Comparison of ENCODE assay signal across 13 cellular contexts in the genomic region with DNA sequence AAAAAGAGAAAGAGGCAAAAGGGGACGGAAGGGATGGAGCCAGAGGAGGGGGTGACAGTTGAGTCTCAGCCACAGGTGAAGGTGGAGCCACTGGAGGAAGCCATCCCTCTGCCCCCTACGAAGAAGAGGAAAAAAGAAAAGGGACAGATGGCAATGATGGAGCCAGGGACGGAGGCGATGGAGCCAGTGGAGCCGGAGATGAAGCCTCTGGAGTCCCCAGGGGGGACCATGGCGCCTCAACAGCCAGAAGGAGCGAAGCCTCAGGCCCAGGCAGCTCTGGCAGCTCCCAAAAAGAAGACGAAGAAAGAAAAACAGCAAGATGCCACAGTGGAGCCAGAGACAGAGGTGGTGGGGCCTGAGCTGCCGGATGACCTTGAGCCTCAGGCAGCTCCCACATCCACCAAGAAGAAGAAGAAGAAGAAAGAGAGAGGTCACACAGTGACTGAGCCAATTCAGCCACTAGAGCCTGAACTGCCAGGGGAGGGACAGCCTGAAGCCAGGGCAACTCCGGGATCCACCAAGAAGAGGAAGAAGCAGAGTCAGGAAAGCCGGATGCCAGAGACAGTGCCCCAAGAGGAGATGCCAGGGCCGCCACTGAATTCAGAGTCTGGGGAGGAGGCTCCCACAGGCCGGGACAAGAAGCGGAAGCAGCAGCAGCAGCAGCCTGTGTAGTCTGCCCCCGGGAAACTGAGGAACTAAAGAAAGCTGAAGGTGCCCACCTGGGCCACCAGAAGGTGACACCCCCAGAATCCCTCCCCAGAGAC. TPM values are rescaled to one million over a fixed set of nuclear protein-coding genes. Genes with fewer than 3 reads are reported as not detected.
DNase-seq lines count a peak whose midpoint lies in the region; ATAC-seq and TF ChIP-seq lines count a peak whose summit lies in the region.
"Had no signal": no experiment of that assay in that cellular context is flagged by ENCODE, and none has a peak within 500 bp of the region (broad histone marks: within the 10 kb centered on the region; RNA-seq: fewer than 3 reads in every experiment).

No MANE protein-coding gene starts in this region.

- H3K27me3 ChIP-seq in right atrium auricular region (no peaks in the 10 kb centered on the region), testis (no peaks in the 10 kb centered on the region)

- ATAC-seq in left ventricle myocardium superior, result no peak
- ATAC-seq in activated T-helper 17 cell treated with anti-CD3 and anti-CD28 coated beads, Interleukin-2, amount 50 U/mL, for 72 hours (replicated peaks), result no peak
- ATAC-seq: natural killer cell had no signal

- H3K4me1 Mint-ChIP-seq in activated T-helper 17 cell treated with anti-CD3 and anti-CD28 coated beads, Interleukin-2, amount 50 U/mL, for 72 hours, result peaks cover 24% of the 10 kb centered on the region
- peaks cover 28% of the 10 kb centered on the region for H3K4me1 Mint-ChIP-seq in activated T-helper 2 cell treated with anti-CD3 and anti-CD28 coated beads, Interferon-gamma antibody, Interleukin-2, Interleukin-4, amounts not matched to agents 10 μg/mL and 5 μg/mL and 100 μg/mL, durations not matched to agents 14 hours and 24 hours and 36 hours (ENCODE audit: low read depth)

- no peaks in the 10 kb centered on the region for H3K9me3 Mint-ChIP-seq in activated T-helper 17 cell treated with anti-CD3 and anti-CD28 coated beads, Interleukin-2, amount 50 U/mL, for 72 hours
- no peaks in the 10 kb centered on the region for H3K9me3 Mint-ChIP-seq in activated T-helper 2 cell treated with anti-CD3 and anti-CD28 coated beads, Interferon-gamma antibody, Interleukin-2, Interleukin-4, amounts not matched to agents 10 μg/mL and 5 μg/mL and 100 μg/mL, durations not matched to agents 14 hours and 24 hours and 36 hours
- H3K9me3 Mint-ChIP-seq: natural killer cell had no signal

- peaks cover 8% of the 10 kb centered on the region for H3K27me3 Mint-ChIP-seq in activated T-helper 17 cell treated with anti-CD3 and anti-CD28 coated beads, Interleukin-2, amount 50 U/mL, for 72 hours
- peaks cover 1% of the 10 kb centered on the region for H3K27me3 Mint-ChIP-seq in activated T-helper 2 cell treated with anti-CD3 and anti-CD28 coated beads, Interferon-gamma antibody, Interleukin-2, Interleukin-4, amounts not matched to agents 10 μg/mL and 5 μg/mL and 100 μg/mL, durations not matched to agents 14 hours and 24 hours and 36 hours (ENCODE audit: low read depth)

- no peak overlapping the region for H3K4me3 Mint-ChIP-seq in activated T-helper 17 cell treated with anti-CD3 and anti-CD28 coated beads, Interleukin-2, amount 50 U/mL, for 72 hours
- no peak overlapping the region for H3K4me3 Mint-ChIP-seq in activated T-helper 2 cell treated with anti-CD3 and anti-CD28 coated beads, Interferon-gamma antibody, Interleukin-2, Interleukin-4, amounts not matched to agents 10 μg/mL and 5 μg/mL and 100 μg/mL, durations not matched to agents 14 hours and 24 hours and 36 hours (ENCODE audit: low read depth)
- H3K4me3 Mint-ChIP-seq: natural killer cell had no signal

- TF ChIP-seq POLR2A in testis (IDR thresholded peaks at IDR 0.05), result no peak

- no peak overlapping the region for H3K27ac ChIP-seq in right atrium auricular region
- H3K27ac ChIP-seq in testis, result peak overlapping the region; percentile 46 to 50
- H3K27ac ChIP-seq: GM23248, thoracic aorta had no signal

- 62 to 64% methylated on average over 13 to 15 of the region's 15 CpGs for WGBS in testis, 2 donors

- TF ChIP-seq CTCF in right atrium auricular region (IDR thresholded peaks at IDR 0.05) (no peak), testis (IDR thresholded peaks at IDR 0.05) (no peak)

- intact Hi-C loops in left ventricle myocardium superior (cut with micrococcal nuclease) (no loop called here), testis (cut with DNase I; ENCODE audit: low total_unique reads) (no loop called here)
- intact Hi-C loops in activated T-helper 2 cell treated with anti-CD3 and anti-CD28 coated beads, Interferon-gamma antibody, Interleukin-2, Interleukin-4, amounts not matched to agents 10 μg/mL and 5 μg/mL and 100 μg/mL, durations not matched to agents 14 hours and 24 hours and 36 hours (cut with micrococcal nuclease), result loop anchor here (5.0 kb wide), 1 partner anchor 317 kb away; a partner anchor contains a TSS

- no peaks in the 10 kb centered on the region for H3K9me3 ChIP-seq in right atrium auricular region
- H3K9me3 ChIP-seq in testis, result no peaks in the 10 kb centered on the region
- H3K9me3 ChIP-seq: thoracic aorta had no signal

- peaks cover 80% of the 10 kb centered on the region for H3K36me3 Mint-ChIP-seq in activated T-helper 17 cell treated with anti-CD3 and anti-CD28 coated beads, Interleukin-2, amount 50 U/mL, for 72 hours (ENCODE audit: low read depth)
- peaks cover 48% of the 10 kb centered on the region for H3K36me3 Mint-ChIP-seq in activated T-helper 2 cell treated with anti-CD3 and anti-CD28 coated beads, Interferon-gamma antibody, Interleukin-2, Interleukin-4, amounts not matched to agents 10 μg/mL and 5 μg/mL and 100 μg/mL, durations not matched to agents 14 hours and 24 hours and 36 hours (ENCODE audit: low read depth)
- H3K36me3 Mint-ChIP-seq: natural killer cell had no signal

- H3K4me3 ChIP-seq in right atrium auricular region (no peak overlapping the region), testis (no peak overlapping the region)
- H3K4me3 ChIP-seq: GM23248, thoracic aorta had no signal

- DNase-seq in left ventricle myocardium superior (peak; percentile 39), right atrium auricular region (ENCODE audit: low spot score) (no peak), testis (peak; percentile 49)
- DNase-seq in activated T-helper 2 cell treated with anti-CD3 and anti-CD28 coated beads, Interferon-gamma antibody, Interleukin-2, Interleukin-4, amounts not matched to agents 10 μg/mL and 5 μg/mL and 100 μg/mL, durations not matched to agents 14 hours and 24 hours and 36 hours (ENCODE audit: low spot score), result no peak
- no peak for DNase-seq in stimulated activated CD4-positive, alpha-beta T cell treated with anti-CD3 and anti-CD28 coated beads, Interleukin-15, amount 100 ng/mL, for 24 hours
- DNase-seq: activated CD4-positive, alpha-beta T cell treated with anti-CD3 and anti-CD28 coated beads, Interleukin-2, amount 50 U/mL, for 4 hours; DMS53; GM23248; natural killer cell; SHP77; T1000 had no signal

- peaks cover 17% of the 10 kb centered on the region for H3K36me3 ChIP-seq in right atrium auricular region
- no peaks in the 10 kb centered on the region for H3K36me3 ChIP-seq in testis (ENCODE audit: low read depth, missing control alignments)

- H3K27ac Mint-ChIP-seq in activated T-helper 17 cell treated with anti-CD3 and anti-CD28 coated beads, Interleukin-2, amount 50 U/mL, for 72 hours, result peak overlapping the region; percentile 83
- no peak overlapping the region for H3K27ac Mint-ChIP-seq in activated T-helper 2 cell treated with anti-CD3 and anti-CD28 coated beads, Interferon-gamma antibody, Interleukin-2, Interleukin-4, amounts not matched to agents 10 μg/mL and 5 μg/mL and 100 μg/mL, durations not matched to agents 14 hours and 24 hours and 36 hours
- H3K27ac Mint-ChIP-seq: natural killer cell had no signal

- peaks cover 0 to 39% of the 10 kb centered on the region in 2 donors for H3K4me1 ChIP-seq in right atrium auricular region
- peaks cover 14% of the 10 kb centered on the region for H3K4me1 ChIP-seq in testis

RNA-seq across cellular contexts. Expression of a gene that starts 2.6 kb away (rescaled TPM):
- 7.0 TPM for total RNA-seq in left ventricle myocardium superior
- total RNA-seq in right atrium auricular region, result 1 to 10 TPM; 5.5 to 5.6 TPM
- total RNA-seq in activated T-helper 17 cell treated with anti-CD3 and anti-CD28 coated beads, Interleukin-2, amount 50 U/mL, for 72 hours, result 10 to 100 TPM; 11.2 to 23.6 TPM
- total RNA-seq in testis, result 10 to 100 TPM; 10.2 to 12.1 TPM
- 5.8 TPM for polyA plus RNA-seq in testis (ENCODE audit: insufficient read depth, low read depth, low replicate concordance)
- total RNA-seq in activated T-helper 2 cell treated with anti-CD3 and anti-CD28 coated beads, Interferon-gamma antibody, Interleukin-2, Interleukin-4, amounts not matched to agents 10 μg/mL and 5 μg/mL and 100 μg/mL, durations not matched to agents 14 hours and 24 hours and 36 hours, result 16.1 and 16.7 TPM in 2 replicates

RNA-seq across cellular contexts. Expression of a gene that starts 4.1 kb away (rescaled TPM):
- total RNA-seq in left ventricle myocardium superior, result 222 TPM
- total RNA-seq in right atrium auricular region, result 100 to 1,000 TPM; 112 to 230 TPM
- total RNA-seq in activated T-helper 17 cell treated with anti-CD3 and anti-CD28 coated beads, Interleukin-2, amount 50 U/mL, for 72 hours, result 10 to 100 TPM; 21.0 to 66.8 TPM
- 10 to 100 TPM in 1 of 2 donors, 1 to 10 TPM in 1; 9.7 to 12.2 TPM for total RNA-seq in testis
- 13.3 TPM for polyA plus RNA-seq in testis (ENCODE audit: insufficient read depth, low read depth, low replicate concordance)
- 12.8 and 16.6 TPM in 2 replicates for total RNA-seq in activated T-helper 2 cell treated with anti-CD3 and anti-CD28 coated beads, Interferon-gamma antibody, Interleukin-2, Interleukin-4, amounts not matched to agents 10 μg/mL and 5 μg/mL and 100 μg/mL, durations not matched to agents 14 hours and 24 hours and 36 hours

RNA-seq across cellular contexts. Expression of a gene that starts 14.7 kb away (rescaled TPM):
- total RNA-seq in left ventricle myocardium superior (150 TPM), right atrium auricular region (100 to 1,000 TPM; 110 to 126 TPM), testis (10 to 100 TPM; 71.8 to 95.7 TPM)
- total RNA-seq in activated T-helper 17 cell treated with anti-CD3 and anti-CD28 coated beads, Interleukin-2, amount 50 U/mL, for 72 hours, result 10 to 100 TPM; 27.6 to 33.2 TPM
- polyA plus RNA-seq in testis (ENCODE audit: insufficient read depth, low read depth, low replicate concordance), result 112 TPM
- 114 and 118 TPM in 2 replicates for total RNA-seq in activated T-helper 2 cell treated with anti-CD3 and anti-CD28 coated beads, Interferon-gamma antibody, Interleukin-2, Interleukin-4, amounts not matched to agents 10 μg/mL and 5 μg/mL and 100 μg/mL, durations not matched to agents 14 hours and 24 hours and 36 hours

RNA-seq across cellular contexts. Expression of a gene that starts 38.6 kb away (rescaled TPM):
- total RNA-seq in left ventricle myocardium superior (9.9 TPM), right atrium auricular region (10 to 100 TPM in 1 of 2 donors, 1 to 10 TPM in 1; 8.6 to 11.2 TPM), testis (10 to 100 TPM; 46.4 to 49.8 TPM)
- total RNA-seq in activated T-helper 17 cell treated with anti-CD3 and anti-CD28 coated beads, Interleukin-2, amount 50 U/mL, for 72 hours, result 10 to 100 TPM; 15.9 to 31.6 TPM
- polyA plus RNA-seq in testis (ENCODE audit: insufficient read depth, low read depth, low replicate concordance), result 37.5 TPM
- 32.6 and 34.5 TPM in 2 replicates for total RNA-seq in activated T-helper 2 cell treated with anti-CD3 and anti-CD28 coated beads, Interferon-gamma antibody, Interleukin-2, Interleukin-4, amounts not matched to agents 10 μg/mL and 5 μg/mL and 100 μg/mL, durations not matched to agents 14 hours and 24 hours and 36 hours

RNA-seq across cellular contexts. Expression of a gene that starts 58.8 kb away (rescaled TPM):
- total RNA-seq in left ventricle myocardium superior, result 0.79 TPM
- 10 to 100 TPM; 17.8 to 19.7 TPM for total RNA-seq in right atrium auricular region
- total RNA-seq in activated T-helper 17 cell treated with anti-CD3 and anti-CD28 coated beads, Interleukin-2, amount 50 U/mL, for 72 hours, result 10 to 100 TPM; 20.7 to 39.2 TPM
- 1 to 10 TPM; 1.2 to 3.9 TPM for total RNA-seq in testis
- 22.7 TPM for polyA plus RNA-seq in testis (ENCODE audit: insufficient read depth, low read depth, low replicate concordance)
- 10.2 and 10.9 TPM in 2 replicates for total RNA-seq in activated T-helper 2 cell treated with anti-CD3 and anti-CD28 coated beads, Interferon-gamma antibody, Interleukin-2, Interleukin-4, amounts not matched to agents 10 μg/mL and 5 μg/mL and 100 μg/mL, durations not matched to agents 14 hours and 24 hours and 36 hours

Comparison
In these comparisons a context has a peak if more than half of its experiments do, and no peak if none do; other contexts are left out.
1. DNase-seq: peak in left ventricle myocardium superior (single experiment) and testis (single experiment); none in right atrium auricular region (single experiment), activated T-helper 2 cell treated with anti-CD3 and anti-CD28 coated beads, Interferon-gamma antibody, Interleukin-2, Interleukin-4, amounts not matched to agents 10 μg/mL and 5 μg/mL and 100 μg/mL, durations not matched to agents 14 hours and 24 hours and 36 hours (single experiment) and stimulated activated CD4-positive, alpha-beta T cell treated with anti-CD3 and anti-CD28 coated beads, Interleukin-15, amount 100 ng/mL, for 24 hours (single experiment).
2. H3K27ac ChIP-seq: peak in testis (2 of 2); none in right atrium auricular region (0 of 2).